ENCODE assay signal across 8 cellular contexts in the genomic region with DNA sequence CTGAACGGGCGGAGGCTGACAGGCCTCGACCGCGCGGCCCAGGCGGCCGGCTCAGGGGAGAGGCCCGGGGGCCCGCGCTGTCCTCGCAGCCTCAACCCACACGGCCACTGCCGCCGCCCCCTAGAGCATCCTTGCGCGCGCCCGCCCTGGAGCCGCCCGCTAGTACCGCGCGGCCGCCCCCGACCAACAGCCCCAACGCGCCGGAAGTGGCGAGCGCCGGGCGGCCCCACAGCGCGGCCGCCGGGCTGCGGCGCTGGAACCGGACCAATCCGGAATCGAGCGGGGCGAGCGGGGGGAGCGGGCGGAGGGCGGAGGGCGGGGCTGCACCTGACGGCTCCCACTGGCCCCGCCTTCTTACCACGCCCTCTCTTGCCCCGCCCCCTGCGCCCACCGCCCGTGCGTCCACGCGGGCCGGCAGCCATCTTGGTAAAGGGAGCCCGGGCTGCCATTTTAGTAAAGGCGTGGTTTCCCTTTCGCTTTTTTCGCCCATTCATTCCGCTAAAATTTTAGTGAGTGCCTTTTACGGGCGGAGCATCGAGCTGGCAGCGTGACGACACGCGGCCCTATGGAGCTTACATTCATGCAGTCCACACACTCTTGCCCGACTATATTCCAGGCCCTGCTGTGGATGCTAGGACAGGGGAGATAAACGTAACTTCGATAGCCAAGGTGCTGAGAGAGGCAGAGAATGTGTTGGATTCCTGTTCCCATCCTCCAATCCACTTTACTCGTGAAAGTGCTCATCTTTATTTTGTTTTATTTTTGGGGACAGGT. TPM values are rescaled to one million over a fixed set of nuclear protein-coding genes. Genes with fewer than 3 reads are reported as not detected.
DNase-seq lines count a peak whose midpoint lies in the region; ATAC-seq, FAIRE-seq and TF ChIP-seq lines count a peak whose summit lies in the region.

A gene with protein sequence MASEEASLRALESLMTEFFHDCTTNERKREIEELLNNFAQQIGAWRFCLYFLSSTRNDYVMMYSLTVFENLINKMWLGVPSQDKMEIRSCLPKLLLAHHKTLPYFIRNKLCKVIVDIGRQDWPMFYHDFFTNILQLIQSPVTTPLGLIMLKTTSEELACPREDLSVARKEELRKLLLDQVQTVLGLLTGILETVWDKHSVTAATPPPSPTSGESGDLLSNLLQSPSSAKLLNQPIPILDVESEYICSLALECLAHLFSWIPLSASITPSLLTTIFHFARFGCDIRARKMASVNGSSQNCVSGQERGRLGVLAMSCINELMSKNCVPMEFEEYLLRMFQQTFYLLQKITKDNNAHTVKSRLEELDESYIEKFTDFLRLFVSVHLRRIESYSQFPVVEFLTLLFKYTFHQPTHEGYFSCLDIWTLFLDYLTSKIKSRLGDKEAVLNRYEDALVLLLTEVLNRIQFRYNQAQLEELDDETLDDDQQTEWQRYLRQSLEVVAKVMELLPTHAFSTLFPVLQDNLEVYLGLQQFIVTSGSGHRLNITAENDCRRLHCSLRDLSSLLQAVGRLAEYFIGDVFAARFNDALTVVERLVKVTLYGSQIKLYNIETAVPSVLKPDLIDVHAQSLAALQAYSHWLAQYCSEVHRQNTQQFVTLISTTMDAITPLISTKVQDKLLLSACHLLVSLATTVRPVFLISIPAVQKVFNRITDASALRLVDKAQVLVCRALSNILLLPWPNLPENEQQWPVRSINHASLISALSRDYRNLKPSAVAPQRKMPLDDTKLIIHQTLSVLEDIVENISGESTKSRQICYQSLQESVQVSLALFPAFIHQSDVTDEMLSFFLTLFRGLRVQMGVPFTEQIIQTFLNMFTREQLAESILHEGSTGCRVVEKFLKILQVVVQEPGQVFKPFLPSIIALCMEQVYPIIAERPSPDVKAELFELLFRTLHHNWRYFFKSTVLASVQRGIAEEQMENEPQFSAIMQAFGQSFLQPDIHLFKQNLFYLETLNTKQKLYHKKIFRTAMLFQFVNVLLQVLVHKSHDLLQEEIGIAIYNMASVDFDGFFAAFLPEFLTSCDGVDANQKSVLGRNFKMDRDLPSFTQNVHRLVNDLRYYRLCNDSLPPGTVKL (minus strand): TSS at position 208 of the 774 bp plus-strand sequence. CDS start 597 bp downstream, outside the sequence.

- peaks cover 16% of the 10 kb centered on the region for H3K36me3 Mint-ChIP-seq in WTC11

- H3K27me3 Mint-ChIP-seq in WTC11 (ENCODE audit: low read depth): no peaks in the 10 kb centered on the region

- peak; percentile 55 for DNase-seq in AG04449 (ENCODE audit: low read depth, low spot score)
- peak; percentile 81 for DNase-seq in NCI-H226
- peak; percentile 96 for DNase-seq in WTC11 (ENCODE audit: low spot score)
- peak; percentile 65 for DNase-seq in bronchial epithelial cell (ENCODE audit: low read depth)
- DNase-seq in iPS-NIHi7 (ENCODE audit: extremely low spot score): peak; percentile 97
- peak; percentile 92 for DNase-seq in smooth muscle cell (lab: John Stamatoyannopoulos, UW; ENCODE audit: unreplicated experiment)

- no peaks in the 10 kb centered on the region for H3K9me3 ChIP-seq in smooth muscle cell (replicated peaks; ENCODE audit: low read depth)

- H3K9me3 Mint-ChIP-seq in WTC11: no peaks in the 10 kb centered on the region

- no peaks in the 10 kb centered on the region for H3K27me3 ChIP-seq in bronchial epithelial cell (ENCODE audit: control insufficient read depth, insufficient read depth, low read length)
- no peaks in the 10 kb centered on the region for H3K27me3 ChIP-seq in smooth muscle cell (ENCODE audit: low read depth)

- H2AFZ ChIP-seq in smooth muscle cell (ENCODE audit: low read depth): peak within 1 kb of the TSS; percentile 89

- FAIRE-seq in bronchial epithelial cell (lab: Jason Lieb, UNC): no peak

- peak within 1 kb of the TSS; percentile 87 for H3K9ac ChIP-seq in smooth muscle cell (ENCODE audit: low read depth)

- peaks cover 20% of the 10 kb centered on the region for H3K4me1 Mint-ChIP-seq in WTC11

- CTCF ChIA-PET in AG04449 (lab: Yijun Ruan, JAX): interaction anchor here (0.7 to 1.2 kb wide), 2 partner anchors 17 kb away, joined by 3 read pairs; no protein-coding TSS in a partner anchor
- CTCF ChIA-PET in WTC11 (lab: Charles Lee): interaction anchor here (1.2 to 2.4 kb wide), 3 partner anchors 10 to 74 kb away, joined by 3 to 12 read pairs (median 3); no protein-coding TSS in a partner anchor

- H3K4me3 Mint-ChIP-seq in WTC11: peak within 1 kb of the TSS; percentile 89

- H3K36me3 ChIP-seq in bronchial epithelial cell (ENCODE audit: control insufficient read depth, insufficient read depth, low read length): peaks cover 6% of the 10 kb centered on the region
- H3K36me3 ChIP-seq in smooth muscle cell (ENCODE audit: low read depth): peaks cover 4% of the 10 kb centered on the region

- peaks cover 12% of the 10 kb centered on the region for H3F3A ChIP-seq in smooth muscle cell (ENCODE audit: low read depth)

- H3K4me3 ChIP-seq in AG04449 (ENCODE audit: low read depth, low read length): peak within 1 kb of the TSS; percentile 80
- peak within 1 kb of the TSS; percentile 91 for H3K4me3 ChIP-seq in bronchial epithelial cell (ENCODE audit: low read depth, low read length)
- peak within 1 kb of the TSS; percentile 74 for H3K4me3 ChIP-seq in smooth muscle cell

- H4K20me1 ChIP-seq in smooth muscle cell (ENCODE audit: low read depth): peaks cover 39% of the 10 kb centered on the region

- peak within 1 kb of the TSS; percentile 91 for H3K4me2 ChIP-seq in smooth muscle cell

- H3K79me2 ChIP-seq in smooth muscle cell (ENCODE audit: low read depth): peaks cover 46% of the 10 kb centered on the region

- ATAC-seq in GM18909 (IDR thresholded peaks at IDR 0.05; ENCODE audit: poor library complexity, unreplicated experiment): peak; percentile 83
- ATAC-seq in HG03159 (IDR thresholded peaks at IDR 0.05; ENCODE audit: unreplicated experiment): peak; percentile 81
- peak; percentile 89 for ATAC-seq in WTC11

- POLR2A ChIA-PET in AG04449 (lab: Yijun Ruan, JAX): interaction anchor here (0.6 to 1.1 kb wide), 5 partner anchors 10 to 121 kb away, joined by 3 to 6 read pairs (median 4); no protein-coding TSS in a partner anchor
- POLR2A ChIA-PET in WTC11 (lab: Charles Lee): no interaction called here

- WGBS in smooth muscle cell (ENCODE audit: low lambda C conversion rate): 5% methylated on average over 23 of the region's 76 CpGs

- peak within 1 kb of the TSS; percentile 75 for H3K27ac ChIP-seq in smooth muscle cell (ENCODE audit: low read depth)

- H3K27ac Mint-ChIP-seq in WTC11: peak within 1 kb of the TSS; percentile 99

- no peak for TF ChIP-seq CTCF in AG04449 (IDR thresholded peaks at IDR 0.05; ENCODE audit: insufficient read depth, low read length, missing control alignments)
- no peak for TF ChIP-seq CTCF in WTC11 (IDR thresholded peaks at IDR 0.05)
- no peak for TF ChIP-seq CTCF in bronchial epithelial cell (IDR thresholded peaks at IDR 0.05; ENCODE audit: insufficient read depth, low read length, severe bottlenecking)
- no peak for TF ChIP-seq CTCF in smooth muscle cell (IDR thresholded peaks at IDR 0.05; ENCODE audit: borderline replicate concordance, insufficient read depth, poor library complexity, severe bottlenecking)

- H3K4me1 ChIP-seq in smooth muscle cell (ENCODE audit: low read depth): peaks cover 9% of the 10 kb centered on the region

TF ChIP-seq in WTC11, 78 proteins besides CTCF, POLR2A, EP300 and RAD21 (continues in another document):
- TF ChIP-seq NR1H2 (CRISPR knock-in tag; IDR thresholded peaks at IDR 0.05): no peak
- TF ChIP-seq, protein P1, sequence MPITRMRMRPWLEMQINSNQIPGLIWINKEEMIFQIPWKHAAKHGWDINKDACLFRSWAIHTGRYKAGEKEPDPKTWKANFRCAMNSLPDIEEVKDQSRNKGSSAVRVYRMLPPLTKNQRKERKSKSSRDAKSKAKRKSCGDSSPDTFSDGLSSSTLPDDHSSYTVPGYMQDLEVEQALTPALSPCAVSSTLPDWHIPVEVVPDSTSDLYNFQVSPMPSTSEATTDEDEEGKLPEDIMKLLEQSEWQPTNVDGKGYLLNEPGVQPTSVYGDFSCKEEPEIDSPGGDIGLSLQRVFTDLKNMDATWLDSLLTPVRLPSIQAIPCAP (CRISPR knock-in tag; IDR thresholded peaks at IDR 0.05): peak; percentile 78; the same call in 1 of the 2 replicates
- no peak for TF ChIP-seq RELA (CRISPR knock-in tag; IDR thresholded peaks at IDR 0.05; ENCODE audit: borderline replicate concordance)
- TF ChIP-seq CREM (CRISPR knock-in tag; IDR thresholded peaks at IDR 0.05): 0 out of 2 replicates have a peak, but pooled peaks have one; percentile 21
- TF ChIP-seq SP1 (CRISPR knock-in tag; conservative IDR thresholded peaks at IDR 0.05): peak; percentile 85
- TF ChIP-seq, protein P2, sequence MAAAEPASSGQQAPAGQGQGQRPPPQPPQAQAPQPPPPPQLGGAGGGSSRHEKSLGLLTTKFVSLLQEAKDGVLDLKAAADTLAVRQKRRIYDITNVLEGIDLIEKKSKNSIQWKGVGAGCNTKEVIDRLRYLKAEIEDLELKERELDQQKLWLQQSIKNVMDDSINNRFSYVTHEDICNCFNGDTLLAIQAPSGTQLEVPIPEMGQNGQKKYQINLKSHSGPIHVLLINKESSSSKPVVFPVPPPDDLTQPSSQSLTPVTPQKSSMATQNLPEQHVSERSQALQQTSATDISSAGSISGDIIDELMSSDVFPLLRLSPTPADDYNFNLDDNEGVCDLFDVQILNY (CRISPR knock-in tag; IDR thresholded peaks at IDR 0.05): peak; percentile 34; the same call in 1 of the 2 replicates
- no peak for TF ChIP-seq ZNF423 (CRISPR knock-in tag; IDR thresholded peaks at IDR 0.05)
- no peak for TF ChIP-seq ZNF671 (CRISPR knock-in tag; IDR thresholded peaks at IDR 0.05)
- no peak for TF ChIP-seq ATF1 (CRISPR knock-in tag; IDR thresholded peaks at IDR 0.05)
- TF ChIP-seq CREB1 (CRISPR knock-in tag; IDR thresholded peaks at IDR 0.05): no peak
- TF ChIP-seq, protein P3, sequence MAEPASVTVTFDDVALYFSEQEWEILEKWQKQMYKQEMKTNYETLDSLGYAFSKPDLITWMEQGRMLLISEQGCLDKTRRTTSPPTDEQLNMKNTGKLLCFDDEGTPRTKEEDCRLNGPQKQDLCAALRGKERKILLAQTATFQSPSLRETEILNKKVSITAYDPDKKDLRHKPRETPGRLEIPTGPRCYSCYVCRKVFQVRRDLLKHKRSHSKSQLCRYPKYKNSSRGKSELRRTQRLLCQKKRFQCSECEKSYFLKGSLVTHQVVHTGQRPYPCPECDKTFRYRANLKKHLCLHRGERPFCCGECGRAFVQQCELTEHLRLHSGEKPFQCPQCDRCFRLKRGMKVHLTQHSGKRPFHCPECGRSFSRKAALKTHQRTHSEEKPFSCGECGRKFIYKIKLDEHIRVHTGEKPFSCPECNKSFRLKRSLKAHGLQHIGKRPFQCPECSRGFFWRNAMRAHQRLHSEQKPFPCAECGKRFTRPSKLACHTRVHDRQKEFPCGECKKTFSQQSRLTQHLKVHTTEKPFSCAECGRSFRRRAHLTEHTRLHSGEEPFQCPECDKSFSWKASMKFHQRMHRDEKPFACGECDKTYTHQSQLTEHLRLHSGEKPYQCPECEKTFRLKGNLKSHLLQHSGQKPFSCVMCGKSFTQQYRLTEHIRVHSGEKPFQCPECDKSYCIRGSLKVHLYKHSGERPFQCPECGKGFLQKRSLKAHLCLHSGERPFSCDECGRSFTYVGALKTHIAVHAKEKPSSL (CRISPR knock-in tag; conservative IDR thresholded peaks at IDR 0.05): no peak

RNA-seq across cellular contexts. Expression of the gene that starts here (rescaled TPM):
- 125 to 160 TPM (median 133 TPM) in 3 replicates for total RNA-seq in WTC11 (2021)
- total RNA-seq in bronchial epithelial cell: 84.8 and 87.7 TPM in 2 replicates
- 49.8 and 82.1 TPM in 2 replicates for total RNA-seq in smooth muscle cell
- polyA plus RNA-seq in smooth muscle cell: 39.2 and 42.1 TPM in 2 replicates

Comparison
In these comparisons a context has a peak if more than half of its experiments do, and no peak if none do; other contexts are left out.
1. Peak in every context shown above with its lines: DNase-seq, ATAC-seq, H3K4me3 ChIP-seq and H3K27ac ChIP-seq.